Comparison of ENCODE assay signal across 19 cellular contexts in genomic region chr2:158049129-158049855, GRCh38. TPM values are rescaled to one million over a fixed set of nuclear protein-coding genes. Genes with fewer than 3 reads are reported as not detected.
"Had no signal": no experiment of that assay in that cellular context is flagged by ENCODE, and none has a peak within 500 bp of the region (broad histone marks: within the 10 kb centered on the region; RNA-seq: fewer than 3 reads in every experiment).

No MANE protein-coding gene starts in this region.

- H2AFZ ChIP-seq: hepatocyte had no signal

- DNase-seq: activated CD4-positive, alpha-beta T cell treated with anti-CD3 and anti-CD28 coated beads for 36 hours; activated CD4-positive, alpha-beta T cell treated with anti-CD3 and anti-CD28 coated beads, Interleukin-2, amount 50 U/mL, for 48 hours; activated gamma-delta T cell; colonic mucosa; endodermal cell; foreskin keratinocyte; mesenchymal stem cell; sigmoid colon; stimulated activated CD4-positive, alpha-beta T cell treated with anti-CD3 and anti-CD28 coated beads, Interleukin-1b, Interleukin-23, amount 100 ng/mL, for 48 hours; stimulated activated CD8-positive, alpha-beta memory T cell treated with anti-CD3 and anti-CD28 coated beads, Interleukin-4, amount 100 ng/mL, for 48 hours; stimulated activated naive CD4-positive, alpha-beta T cell had no signal

- H3K4me3 ChIP-seq: ascending aorta, colonic mucosa, hepatocyte, sigmoid colon had no signal

- H3K36me3 ChIP-seq: ascending aorta, colonic mucosa, sigmoid colon had no signal

- H3K27me3 ChIP-seq: ascending aorta, colonic mucosa, hepatocyte, sigmoid colon had no signal

- H3K79me2 ChIP-seq: hepatocyte had no signal

- H3K4me2 ChIP-seq: hepatocyte had no signal

- H3K27ac ChIP-seq: ascending aorta, colonic mucosa, epithelial cell of prostate, foreskin keratinocyte, hepatocyte, sigmoid colon had no signal

- H3K9me3 ChIP-seq: ascending aorta, colonic mucosa, sigmoid colon had no signal

- H3K4me1 ChIP-seq: ascending aorta, colonic mucosa, foreskin keratinocyte, sigmoid colon had no signal

- ATAC-seq: activated CD4-positive, alpha-beta T cell treated with anti-CD3 and anti-CD28 coated beads for 36 hours; foreskin keratinocyte; natural killer cell treated with Interleukin-12 subunit alpha and Interleukin-12 subunit beta and Interleukin-15 and Interleukin-18, amount 100 ng/mL, for 72 hours; WTC11 had no signal

RNA-seq across cellular contexts. Expression of gene UPP2, which starts 52.4 kb away (rescaled TPM):
- total RNA-seq: activated CD4-positive, alpha-beta T cell treated with anti-CD3 and anti-CD28 coated beads for 36 hours; ascending aorta; colonic mucosa; endodermal cell; fibroblast of lung; foreskin keratinocyte; mucosa of gallbladder; natural killer cell treated with Interleukin-12 subunit alpha and Interleukin-12 subunit beta and Interleukin-15 and Interleukin-18, amount 100 ng/mL, for 72 hours; sigmoid colon; WTC11 had no signal
- polyA plus RNA-seq: fibroblast of lung, foreskin keratinocyte, hepatocyte, urinary bladder had no signal
